In genomic region chr18:50287441-50288347, GRCh38 we compare ENCODE assay signal across 1 cellular context.
A peak's percentile ranks its signal among the peaks of the same experiment; 100 is the strongest.
TF ChIP-seq lines count a peak whose summit lies in the region.

Gene CXXC1, minus strand, starts transcription at chr18:50287692. Its CDS starts 103 bp downstream, at chr18:50287589.

TF ChIP-seq in K562, 482 proteins besides CTCF, POLR2A, EP300 and RAD21 (continued from another document and continues in another):
- peak; percentile 59; the same call in 1 of the 2 replicates for TF ChIP-seq CREB3L1 (IDR thresholded peaks at IDR 0.05; ENCODE audit: borderline replicate concordance, low read depth)
- TF ChIP-seq KLF1 (tag; IDR thresholded peaks at IDR 0.05), result 0 out of 2 replicates have a peak, but pooled peaks have one; percentile 26
- TF ChIP-seq ZBTB9 (CRISPR knock-in tag; IDR thresholded peaks at IDR 0.05), result peak; percentile 89
- peak; percentile 85 for TF ChIP-seq MBD2 (IDR thresholded peaks at IDR 0.05; ENCODE audit: borderline replicate concordance, low read depth)
- TF ChIP-seq TAF9B (IDR thresholded peaks at IDR 0.05; ENCODE audit: partially characterized antibody), result peak; percentile 7
- peak; percentile 63; the same call in 1 of the 2 replicates for TF ChIP-seq E4F1 (CRISPR knock-in tag; IDR thresholded peaks at IDR 0.05; ENCODE audit: borderline replicate concordance)
- TF ChIP-seq KLF6 (CRISPR knock-in tag; IDR thresholded peaks at IDR 0.05; ENCODE audit: borderline replicate concordance), result peak; percentile 84; the same call in 1 of the 2 replicates
- 0 out of 2 replicates have a peak, but pooled peaks have one; percentile 6 for TF ChIP-seq ELF4 (CRISPR knock-in tag; IDR thresholded peaks at IDR 0.05)
- peak; percentile 63 for TF ChIP-seq EP400 (IDR thresholded peaks at IDR 0.05)
- 0 out of 2 replicates have a peak, but pooled peaks have one; percentile 33 for TF ChIP-seq PTTG1 (tag; IDR thresholded peaks at IDR 0.05; ENCODE audit: low read depth)
- peak; percentile 87 for TF ChIP-seq ZBTB2 (IDR thresholded peaks at IDR 0.05)
- peak; percentile 99 for TF ChIP-seq SAP30 (IDR thresholded peaks at IDR 0.05; ENCODE audit: borderline replicate concordance, insufficient read depth, low read depth, low read length, poor library complexity, severe bottlenecking)
- no peak for TF ChIP-seq TRIM24 (IDR thresholded peaks at IDR 0.05)
- TF ChIP-seq GATAD2B (IDR thresholded peaks at IDR 0.05; ENCODE audit: borderline replicate concordance), result no peak
- TF ChIP-seq CREB5 (CRISPR knock-in tag; IDR thresholded peaks at IDR 0.05), result no peak
- TF ChIP-seq PML (IDR thresholded peaks at IDR 0.05; ENCODE audit: low read length), result 0 out of 2 replicates have a peak, but pooled peaks have one; percentile 36
- TF ChIP-seq HOXB6 (CRISPR knock-in tag; IDR thresholded peaks at IDR 0.05; ENCODE audit: borderline replicate concordance), result no peak
- TF ChIP-seq C11orf30 (IDR thresholded peaks at IDR 0.05; ENCODE audit: low read depth), result peak; percentile 28
- peak; percentile 92; the same call in 1 of the 2 replicates for TF ChIP-seq BACH1 (tag; IDR thresholded peaks at IDR 0.05)
- TF ChIP-seq ASH1L (IDR thresholded peaks at IDR 0.05; ENCODE audit: borderline replicate concordance, low read depth, partially characterized antibody), result peak; percentile 53
- peak; percentile 57; the same call in 1 of the 2 replicates for TF ChIP-seq ZBTB33 (CRISPR knock-in tag; IDR thresholded peaks at IDR 0.05)
- peak; percentile 100 for TF ChIP-seq YY1 (IDR thresholded peaks at IDR 0.05; ENCODE audit: borderline replicate concordance in 1 of 3, control insufficient read depth in 1 of 3, extremely low read depth in 1 of 3, insufficient read depth in 3 of 3, insufficient read length in 1 of 3, insufficient replicate concordance in 2 of 3, low read depth in 1 of 3, low read length in 2 of 3)
- TF ChIP-seq CBX2 (IDR thresholded peaks at IDR 0.05; ENCODE audit: insufficient read depth, low read length, poor library complexity, severe bottlenecking), result no peak
- peak in 1 of 2 experiments; percentile 66; a peak in 1 of 3 replicates for TF ChIP-seq CBX3 (IDR thresholded peaks at IDR 0.05; ENCODE audit: borderline replicate concordance in 1 of 2, low read length in 2 of 2)
- TF ChIP-seq CC2D1A (IDR thresholded peaks at IDR 0.05), result no peak
- TF ChIP-seq KDM5B (IDR thresholded peaks at IDR 0.05; ENCODE audit: insufficient replicate concordance, low read depth, low read length), result peak; percentile 64
- peak; percentile 5; the same call in 1 of the 2 replicates for TF ChIP-seq ATF4 (CRISPR knock-in tag; IDR thresholded peaks at IDR 0.05)
- TF ChIP-seq ZKSCAN3 (CRISPR knock-in tag; IDR thresholded peaks at IDR 0.05), result no peak
- TF ChIP-seq SRSF1 (IDR thresholded peaks at IDR 0.05; ENCODE audit: low read depth, low read length), result no peak
- no peak for TF ChIP-seq SMARCA4 (IDR thresholded peaks at IDR 0.05)
- TF ChIP-seq BRF1 (IDR thresholded peaks at IDR 0.05; ENCODE audit: borderline replicate concordance, extremely low read depth, insufficient read length), result no peak
- peak; percentile 92 for TF ChIP-seq GABPA (tag; conservative IDR thresholded peaks at IDR 0.05; ENCODE audit: low read depth)
- TF ChIP-seq CTBP1 (IDR thresholded peaks at IDR 0.05; ENCODE audit: borderline replicate concordance), result peak; percentile 46; the same call in 1 of the 2 replicates
- TF ChIP-seq XRCC4 (IDR thresholded peaks at IDR 0.05; ENCODE audit: extremely low read depth, insufficient read depth, insufficient read length), result no peak
- peak; percentile 72 for TF ChIP-seq VEZF1 (CRISPR knock-in tag; IDR thresholded peaks at IDR 0.05)
- TF ChIP-seq ETS1 (conservative IDR thresholded peaks at IDR 0.05; ENCODE audit: control insufficient read depth, low read depth, low read length), result peak; percentile 99
- TF ChIP-seq IRF9 (tag; IDR thresholded peaks at IDR 0.05), result 0 out of 2 replicates have a peak, but pooled peaks have one; percentile 16
- peak; percentile 44 for TF ChIP-seq E2F8 (IDR thresholded peaks at IDR 0.05; ENCODE audit: low read depth, partially characterized antibody)
- TF ChIP-seq ZNF511 (CRISPR knock-in tag; IDR thresholded peaks at IDR 0.05), result no peak
- TF ChIP-seq BHLHE40 (IDR thresholded peaks at IDR 0.05; ENCODE audit: low read length), result peak; percentile 35
- TF ChIP-seq SOX6 (IDR thresholded peaks at IDR 0.05), result no peak
- no peak for TF ChIP-seq RCOR1 (IDR thresholded peaks at IDR 0.05; ENCODE audit: borderline replicate concordance in 1 of 2, low read depth in 2 of 2, low read length in 2 of 2)
